Comparison of ENCODE assay signal across 9 cellular contexts in genomic region chr13:33633701-33634525, GRCh38.
DNase-seq lines count a peak whose midpoint lies in the region; FAIRE-seq and TF ChIP-seq lines count a peak whose summit lies in the region.
"Had no signal": no experiment of that assay in that cellular context is flagged by ENCODE, and none has a peak within 500 bp of the region (broad histone marks: within the 10 kb centered on the region; RNA-seq: fewer than 3 reads in every experiment).

No MANE protein-coding gene starts in this region.

- H3K4me1 ChIP-seq in H9 (ENCODE audit: insufficient read depth, low read length), result peaks cover 5% of the 10 kb centered on the region
- H3K4me1 ChIP-seq: thyroid gland had no signal

- no peak for TF ChIP-seq CTCF in brain microvascular endothelial cell (IDR thresholded peaks at IDR 0.05; ENCODE audit: low read depth, low read length, missing control alignments)
- no peak for TF ChIP-seq CTCF in H9 (conservative IDR thresholded peaks at IDR 0.05)

- H3K36me3 ChIP-seq in brain microvascular endothelial cell (replicated peaks), result no peaks in the 10 kb centered on the region
- H3K36me3 ChIP-seq: thyroid gland had no signal

- no peak overlapping the region for H4K5ac ChIP-seq in H9 (ENCODE audit: insufficient read length, low read depth, low read length)

- H3K23ac ChIP-seq in H9 (ENCODE audit: insufficient read length, low read depth, low read length), result no peak overlapping the region

- H2BK15ac ChIP-seq in H9 (ENCODE audit: low read depth, low read length), result no peak overlapping the region

- no peaks in the 10 kb centered on the region for H3K9me3 Mint-ChIP-seq in H9

- H2BK20ac ChIP-seq in H9 (ENCODE audit: low read depth, low read length, poor library complexity, severe bottlenecking), result no peak overlapping the region

- no peak overlapping the region for H3K14ac ChIP-seq in H9 (ENCODE audit: insufficient read depth, low read length)

- H3K36me3 Mint-ChIP-seq in H9 (ENCODE audit: insufficient read depth in 1 of 3, low read depth in 3 of 3), result no peaks in the 10 kb centered on the region

- no peaks in the 10 kb centered on the region for H3K79me2 ChIP-seq in H9 (ENCODE audit: insufficient read depth, low read length)

- H3K27ac ChIP-seq in brain microvascular endothelial cell (peak overlapping the region; percentile 14), H9 (ENCODE audit: insufficient read length, low read depth, low read length) (no peak overlapping the region)
- H3K27ac ChIP-seq: thyroid gland had no signal

- no peak overlapping the region for H4K91ac ChIP-seq in H9 (ENCODE audit: insufficient read length, low read depth, low read length)

- no peaks in the 10 kb centered on the region; the same call in 1 of the 2 replicates for H3K27me3 Mint-ChIP-seq in H9 (ENCODE audit: low read depth)

- H2BK5ac ChIP-seq in H9 (ENCODE audit: insufficient read length, low read length), result no peak overlapping the region

- no peak overlapping the region; a peak in 2 of 7 replicates for H3K27ac Mint-ChIP-seq in H9

- H3K4me2 ChIP-seq in H9 (ENCODE audit: insufficient read depth, insufficient read length, low read length), result no peak overlapping the region

- no peak overlapping the region for H2AFZ ChIP-seq in H9 (ENCODE audit: low read length)

- H4K20me1 ChIP-seq in H9 (ENCODE audit: control insufficient read depth, insufficient read depth, insufficient read length), result no peaks in the 10 kb centered on the region

- no peaks in the 10 kb centered on the region for H3K9me3 ChIP-seq in H9 (ENCODE audit: control insufficient read depth, low read depth, low read length)
- H3K9me3 ChIP-seq: thyroid gland had no signal

- H4K8ac ChIP-seq in H9 (replicated peaks; ENCODE audit: insufficient read length, low read depth, low read length), result no peak overlapping the region

- no peak overlapping the region for H3K9ac ChIP-seq in H9 (ENCODE audit: extremely low read depth, insufficient read length, low read length)

- WGBS in H9 (ENCODE audit: extremely low coverage, insufficient read length, low lambda C conversion rate), result no CpG with 5 or more reads among the region's 3 CpGs

- H3K4me1 Mint-ChIP-seq in H9, result peaks cover 25 to 38% of the 10 kb centered on the region in 2 experiments

- H3K4me3 Mint-ChIP-seq in H9, result no peak overlapping the region

- no peaks in the 10 kb centered on the region for H3K23me2 ChIP-seq in H9 (ENCODE audit: insufficient read length, low read depth, low read length, poor library complexity, severe bottlenecking)

- in situ Hi-C loops in brain microvascular endothelial cell (cut with HindIII; ENCODE audit: low pct_ligation_motif_present, low sequenced_read_pairs), result no loop called here

- H2AK5ac ChIP-seq in H9 (ENCODE audit: insufficient read length, low read length), result no peak overlapping the region

- no peaks in the 10 kb centered on the region for H3K79me1 ChIP-seq in H9 (ENCODE audit: insufficient read depth, low read depth, low read length, poor library complexity, severe bottlenecking)

- H3K4ac ChIP-seq in H9 (ENCODE audit: low read depth, low read length), result no peak overlapping the region

- no peak for FAIRE-seq in HTR-8/SVneo (lab: Jason Lieb, UNC)

- H3K18ac ChIP-seq in H9 (ENCODE audit: insufficient read length, low read depth, low read length), result no peak overlapping the region

- H3K4me3 ChIP-seq in brain microvascular endothelial cell (ENCODE audit: low read depth, low read length), result no peak overlapping the region
- no peak overlapping the region for H3K4me3 ChIP-seq in skeletal muscle cell (ENCODE audit: low read depth, low read length)
- H3K4me3 ChIP-seq: thyroid gland had no signal

- H3T11ph ChIP-seq in H9 (ENCODE audit: low read length), result no peak overlapping the region

- DNase-seq in HTR-8/SVneo (ENCODE audit: insufficient read length, low spot score) (peak; percentile 62), brain microvascular endothelial cell (peak; percentile 34), iris pigment epithelial cell (ENCODE audit: low read depth) (peak; percentile 76), skeletal muscle cell (ENCODE audit: low read depth) (peak; percentile 37), DMS 273 treated with DMSO at 0.1 percent for 48 hours (lab: John Stamatoyannopoulos, UW) (no peak), islet precursor cell (no peak), H9 (no peak)
- DNase-seq in activated effector memory CD4-positive, alpha-beta T cell treated with anti-CD3 and anti-CD28 coated beads, Interleukin-2, amount 50 U/mL, for 16 hours, result no peak

- H2BK12ac ChIP-seq in H9 (ENCODE audit: insufficient read length, low read depth, low read length), result no peak overlapping the region

- H2BK120ac ChIP-seq in H9 (ENCODE audit: low read depth, low read length, poor library complexity, severe bottlenecking), result no peak overlapping the region

- no peak overlapping the region for H3K56ac ChIP-seq in H9 (ENCODE audit: insufficient read length, low read depth, low read length)

- H3K27me3 ChIP-seq in brain microvascular endothelial cell (replicated peaks) (no peaks in the 10 kb centered on the region), H9 (ENCODE audit: insufficient read depth, low read length) (no peaks in the 10 kb centered on the region)
- H3K27me3 ChIP-seq: thyroid gland had no signal

Comparison
In these comparisons a context has a peak if more than half of its experiments do, and no peak if none do; other contexts are left out.
1. DNase-seq: peak in HTR-8/SVneo (single experiment), brain microvascular endothelial cell (single experiment), iris pigment epithelial cell (single experiment) and skeletal muscle cell (single experiment); none in DMS 273 treated with DMSO at 0.1 percent for 48 hours (single experiment), islet precursor cell (single experiment), H9 (single experiment) and activated effector memory CD4-positive, alpha-beta T cell treated with anti-CD3 and anti-CD28 coated beads, Interleukin-2, amount 50 U/mL, for 16 hours (single experiment).